In the genomic region with DNA sequence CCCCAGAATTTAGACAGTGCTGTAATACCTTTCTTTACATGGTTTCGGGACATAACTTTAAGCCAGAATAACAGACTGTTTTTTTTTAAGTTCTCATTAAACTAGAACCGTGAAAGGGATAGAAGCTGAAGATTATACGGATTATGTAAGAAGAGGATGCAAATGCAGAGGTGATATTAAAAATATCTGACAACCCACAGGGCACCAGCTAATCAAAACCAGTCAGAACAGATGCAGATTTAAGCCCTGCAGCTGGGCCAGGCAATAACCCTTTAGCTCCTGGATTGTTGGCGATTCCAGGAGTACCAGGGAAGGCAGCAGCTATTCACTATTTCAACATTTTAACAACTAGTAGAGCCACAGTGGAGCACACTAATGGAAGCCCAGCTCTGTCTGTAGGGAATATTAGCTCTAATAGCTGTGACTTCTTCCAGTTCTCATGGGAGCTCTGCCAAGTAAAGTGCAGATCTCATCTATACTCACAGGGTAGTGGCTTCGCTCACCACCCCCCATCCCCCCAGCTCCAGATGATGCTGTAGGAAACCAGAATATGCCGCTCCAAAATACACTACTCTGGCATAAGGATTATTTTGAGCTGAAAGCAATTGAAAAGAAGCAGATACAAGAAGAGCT, we compare ENCODE assay signal across 1 cellular context.
TF ChIP-seq lines count a peak whose summit lies in the region.

No MANE protein-coding gene starts in this region.

TF ChIP-seq in neural cell, 6 proteins besides CTCF, POLR2A, EP300 and RAD21 (continued from another document):
- TF ChIP-seq, protein P1, sequence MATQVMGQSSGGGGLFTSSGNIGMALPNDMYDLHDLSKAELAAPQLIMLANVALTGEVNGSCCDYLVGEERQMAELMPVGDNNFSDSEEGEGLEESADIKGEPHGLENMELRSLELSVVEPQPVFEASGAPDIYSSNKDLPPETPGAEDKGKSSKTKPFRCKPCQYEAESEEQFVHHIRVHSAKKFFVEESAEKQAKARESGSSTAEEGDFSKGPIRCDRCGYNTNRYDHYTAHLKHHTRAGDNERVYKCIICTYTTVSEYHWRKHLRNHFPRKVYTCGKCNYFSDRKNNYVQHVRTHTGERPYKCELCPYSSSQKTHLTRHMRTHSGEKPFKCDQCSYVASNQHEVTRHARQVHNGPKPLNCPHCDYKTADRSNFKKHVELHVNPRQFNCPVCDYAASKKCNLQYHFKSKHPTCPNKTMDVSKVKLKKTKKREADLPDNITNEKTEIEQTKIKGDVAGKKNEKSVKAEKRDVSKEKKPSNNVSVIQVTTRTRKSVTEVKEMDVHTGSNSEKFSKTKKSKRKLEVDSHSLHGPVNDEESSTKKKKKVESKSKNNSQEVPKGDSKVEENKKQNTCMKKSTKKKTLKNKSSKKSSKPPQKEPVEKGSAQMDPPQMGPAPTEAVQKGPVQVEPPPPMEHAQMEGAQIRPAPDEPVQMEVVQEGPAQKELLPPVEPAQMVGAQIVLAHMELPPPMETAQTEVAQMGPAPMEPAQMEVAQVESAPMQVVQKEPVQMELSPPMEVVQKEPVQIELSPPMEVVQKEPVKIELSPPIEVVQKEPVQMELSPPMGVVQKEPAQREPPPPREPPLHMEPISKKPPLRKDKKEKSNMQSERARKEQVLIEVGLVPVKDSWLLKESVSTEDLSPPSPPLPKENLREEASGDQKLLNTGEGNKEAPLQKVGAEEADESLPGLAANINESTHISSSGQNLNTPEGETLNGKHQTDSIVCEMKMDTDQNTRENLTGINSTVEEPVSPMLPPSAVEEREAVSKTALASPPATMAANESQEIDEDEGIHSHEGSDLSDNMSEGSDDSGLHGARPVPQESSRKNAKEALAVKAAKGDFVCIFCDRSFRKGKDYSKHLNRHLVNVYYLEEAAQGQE (IDR thresholded peaks at IDR 0.05; ENCODE audit: borderline replicate concordance), result no peak
- TF ChIP-seq EZH2 (IDR thresholded peaks at IDR 0.05; ENCODE audit: borderline replicate concordance, insufficient read depth, low read length, poor library complexity, severe bottlenecking) (no peak), TAF1 (IDR thresholded peaks at IDR 0.05; ENCODE audit: low read depth) (no peak), SMC3 (conservative IDR thresholded peaks at IDR 0.05; ENCODE audit: poor library complexity) (no peak)
TF ChIP-seq in neural cell: peak in this region for 0.
